ENCODE assay signal across 1 cellular context in genomic region chr19:13880059-13880672, GRCh38.
TF ChIP-seq lines count a peak whose summit lies in the region.

No MANE protein-coding gene starts in this region.

TF ChIP-seq in HEK293, 187 proteins besides CTCF, POLR2A, EP300 and RAD21 (continued from another document and continues in another):
- TF ChIP-seq ZNF391 (tag by site-specific recombination; IDR thresholded peaks at IDR 0.05; ENCODE audit: borderline replicate concordance, low read depth) (peak; percentile 85; the same call in 1 of the 2 replicates), ZFP37 (tag by site-specific recombination; IDR thresholded peaks at IDR 0.05) (peak; percentile 82), GFI1B (tag by site-specific recombination; IDR thresholded peaks at IDR 0.05) (no peak), ZNF174 (tag by site-specific recombination; IDR thresholded peaks at IDR 0.05) (no peak), ZNF184 (tag by site-specific recombination; IDR thresholded peaks at IDR 0.05) (0 out of 2 replicates have a peak, but pooled peaks have one; percentile 57), ZNF639 (tag by site-specific recombination; IDR thresholded peaks at IDR 0.05) (peak; percentile 51; the same call in 1 of the 2 replicates), ZNF341 (tag by site-specific recombination; IDR thresholded peaks at IDR 0.05; ENCODE audit: low read depth) (no peak), KLF17 (tag by site-specific recombination; IDR thresholded peaks at IDR 0.05) (peak; percentile 95), ATF2 (tag by site-specific recombination; IDR thresholded peaks at IDR 0.05; ENCODE audit: low read depth) (0 out of 2 replicates have a peak, but pooled peaks have one; percentile 25), ZNF558 (tag by site-specific recombination; IDR thresholded peaks at IDR 0.05) (0 out of 2 replicates have a peak, but pooled peaks have one; percentile 38), ZXDB (tag by site-specific recombination; IDR thresholded peaks at IDR 0.05) (peak; percentile 77), ZNF704 (tag by site-specific recombination; IDR thresholded peaks at IDR 0.05) (no peak), ZBTB8A (tag by site-specific recombination; IDR thresholded peaks at IDR 0.05) (peak; percentile 81), ZSCAN30 (tag by site-specific recombination; IDR thresholded peaks at IDR 0.05) (peak; percentile 97), ZBTB6 (tag by site-specific recombination; IDR thresholded peaks at IDR 0.05) (peak; percentile 69; the same call in 1 of the 2 replicates), WT1 (tag by site-specific recombination; IDR thresholded peaks at IDR 0.05) (peak; percentile 60; the same call in 1 of the 2 replicates), MEIS1 (CRISPR knock-in tag; IDR thresholded peaks at IDR 0.05; ENCODE audit: borderline replicate concordance) (no peak), ZNF23 (tag by site-specific recombination; IDR thresholded peaks at IDR 0.05; ENCODE audit: borderline replicate concordance) (no peak), ZNF214 (tag by site-specific recombination; IDR thresholded peaks at IDR 0.05; ENCODE audit: borderline replicate concordance) (no peak), ZNF658 (tag by site-specific recombination; IDR thresholded peaks at IDR 0.05) (no peak), ZNF623 (tag by site-specific recombination; IDR thresholded peaks at IDR 0.05) (peak; percentile 7; the same call in 1 of the 2 replicates), MZF1 (tag by site-specific recombination; IDR thresholded peaks at IDR 0.05; ENCODE audit: borderline replicate concordance) (peak; percentile 32; the same call in 1 of the 2 replicates), ZNF324 (tag by site-specific recombination; IDR thresholded peaks at IDR 0.05) (peak; percentile 85; the same call in 1 of the 2 replicates), ZNF530 (tag by site-specific recombination; IDR thresholded peaks at IDR 0.05; ENCODE audit: low read depth) (no peak), KLF9 (tag by site-specific recombination; IDR thresholded peaks at IDR 0.05; ENCODE audit: low read depth) (peak; percentile 24; the same call in 1 of the 2 replicates), ZNF48 (tag by site-specific recombination; IDR thresholded peaks at IDR 0.05) (no peak), GLIS2 (tag by site-specific recombination; IDR thresholded peaks at IDR 0.05) (peak; percentile 68; the same call in 1 of the 2 replicates), ZNF768 (tag by site-specific recombination; IDR thresholded peaks at IDR 0.05) (no peak), PATZ1 (tag by site-specific recombination; IDR thresholded peaks at IDR 0.05) (peak; percentile 92), ZNF626 (tag by site-specific recombination; IDR thresholded peaks at IDR 0.05) (no peak), ZNF26 (tag by site-specific recombination; IDR thresholded peaks at IDR 0.05) (no peak; the same call in 1 of the 2 replicates), PRDM10 (tag by site-specific recombination; IDR thresholded peaks at IDR 0.05) (peak; percentile 29), ZNF280D (tag by site-specific recombination; IDR thresholded peaks at IDR 0.05) (no peak), ZNF2 (tag by site-specific recombination; IDR thresholded peaks at IDR 0.05) (peak; percentile 89), ZBTB21 (tag by site-specific recombination; IDR thresholded peaks at IDR 0.05) (peak; percentile 69), ZNF561 (tag by site-specific recombination; IDR thresholded peaks at IDR 0.05; ENCODE audit: borderline replicate concordance) (peak; percentile 72; the same call in 1 of the 2 replicates), TRIM28 (IDR thresholded peaks at IDR 0.05; ENCODE audit: borderline replicate concordance, low read length) (no peak), ZNF76 (tag by site-specific recombination; IDR thresholded peaks at IDR 0.05; ENCODE audit: borderline replicate concordance, low read depth) (peak; percentile 53; the same call in 1 of the 2 replicates), ZNF501 (tag by site-specific recombination; IDR thresholded peaks at IDR 0.05) (peak; percentile 61), ZNF155 (tag by site-specific recombination; IDR thresholded peaks at IDR 0.05) (no peak), ZEB2 (tag by site-specific recombination; IDR thresholded peaks at IDR 0.05) (peak; percentile 94), ZFP69B (tag by site-specific recombination; IDR thresholded peaks at IDR 0.05) (peak; percentile 91), ZNF610 (tag by site-specific recombination; IDR thresholded peaks at IDR 0.05; ENCODE audit: borderline replicate concordance) (peak; percentile 58; the same call in 1 of the 2 replicates), ZNF777 (tag by site-specific recombination; IDR thresholded peaks at IDR 0.05; ENCODE audit: borderline replicate concordance) (no peak), ZNF362 (tag by site-specific recombination; IDR thresholded peaks at IDR 0.05) (no peak), GLI2 (tag by site-specific recombination; IDR thresholded peaks at IDR 0.05; ENCODE audit: borderline replicate concordance, low read depth) (no peak; the same call in 1 of the 2 replicates)
